8 cellular contexts compared by ENCODE assay signal in the genomic region with DNA sequence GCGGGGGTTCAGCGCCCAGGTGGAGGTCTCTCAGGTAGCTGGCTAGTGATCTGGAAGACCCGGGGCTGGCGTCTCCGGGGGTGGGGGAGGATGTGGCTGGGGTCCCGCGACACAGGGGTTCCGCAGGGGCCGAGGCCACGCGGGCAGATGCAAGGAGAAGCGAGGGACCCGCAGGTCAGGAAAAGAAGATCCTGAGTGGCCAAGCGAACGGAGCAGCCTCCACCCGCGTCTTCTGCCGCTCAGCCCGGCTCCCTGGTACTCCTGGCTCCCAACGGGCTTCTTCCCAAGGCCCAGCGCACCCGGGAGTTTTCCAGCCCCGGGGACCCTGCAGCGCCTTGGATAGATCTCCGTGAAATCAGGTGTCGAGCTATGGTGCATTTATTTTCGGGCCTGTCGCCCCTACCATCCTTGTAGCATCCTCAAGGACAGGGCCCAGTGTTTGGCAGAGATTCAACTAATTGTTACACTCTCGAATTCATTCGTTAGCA. TPM values are rescaled to one million over a fixed set of nuclear protein-coding genes. Genes with fewer than 3 reads are reported as not detected.
DNase-seq lines count a peak whose midpoint lies in the region; ATAC-seq and TF ChIP-seq lines count a peak whose summit lies in the region.

No MANE protein-coding gene starts in this region.

- H3K9me3 ChIP-seq in muscle layer of duodenum (ENCODE audit: control insufficient read depth in 1 of 2, low read length in 2 of 2) = no peaks in the 10 kb centered on the region

- H3K27me3 ChIP-seq in muscle layer of duodenum (ENCODE audit: low read depth, low read length) = no peaks in the 10 kb centered on the region

- TF ChIP-seq CTCF in GM20000 (IDR thresholded peaks at IDR 0.05; ENCODE audit: extremely low read depth, missing control alignments) = no peak

- no peak overlapping the region for H3K27ac ChIP-seq in muscle layer of duodenum (ENCODE audit: low read length)

- DNase-seq in activated CD4-positive, alpha-beta T cell treated with anti-CD3 and anti-CD28 coated beads, Interleukin-2, amount 10 ng/mL, durations not matched to agents 7 days and 5 days = no peak
- DNase-seq in activated CD4-positive, alpha-beta T cell treated with anti-CD3 and anti-CD28 coated beads, Interleukin-2, amount 50 U/mL, for 48 hours = no peak
- DNase-seq in NCI-H510A treated with DMSO at 0.1 percent for 48 hours (lab: John Stamatoyannopoulos, UW) = peak; percentile 43
- DNase-seq in dermis blood vessel endothelial cell = peak; percentile 23
- no peak for DNase-seq in GM20000 (ENCODE audit: low spot score)
- no peak for DNase-seq in mesenteric fat pad (ENCODE audit: low spot score)

- H3K27ac Mint-ChIP-seq in activated CD4-positive, alpha-beta T cell treated with anti-CD3 and anti-CD28 coated beads, Interleukin-2, amount 10 ng/mL, durations not matched to agents 7 days and 5 days = peak overlapping the region; percentile 38

- peak overlapping the region; percentile 73 for H3K4me3 Mint-ChIP-seq in activated CD4-positive, alpha-beta T cell treated with anti-CD3 and anti-CD28 coated beads, Interleukin-2, amount 10 ng/mL, durations not matched to agents 7 days and 5 days

- peaks cover 7 to 36% of the 10 kb centered on the region in 2 donors for H3K4me1 ChIP-seq in muscle layer of duodenum (ENCODE audit: control insufficient read depth in 1 of 2, insufficient read depth in 2 of 2, low read length in 2 of 2)

- peaks cover 2% of the 10 kb centered on the region for H3K36me3 Mint-ChIP-seq in activated CD4-positive, alpha-beta T cell treated with anti-CD3 and anti-CD28 coated beads, Interleukin-2, amount 10 ng/mL, durations not matched to agents 7 days and 5 days (ENCODE audit: low read depth)

- no peak for ATAC-seq in HG03521 (IDR thresholded peaks at IDR 0.05; ENCODE audit: unreplicated experiment)

- H3K4me1 Mint-ChIP-seq in activated CD4-positive, alpha-beta T cell treated with anti-CD3 and anti-CD28 coated beads, Interleukin-2, amount 10 ng/mL, durations not matched to agents 7 days and 5 days = peaks cover 40% of the 10 kb centered on the region

- CTCF ChIA-PET in activated CD4-positive, alpha-beta T cell treated with anti-CD3 and anti-CD28 coated beads, Interleukin-2, amount 10 ng/mL, durations not matched to agents 7 days and 5 days (lab: Charles Lee) = interaction anchor here (0.9 to 2.0 kb wide), 3 partner anchors 16 to 656 kb away, joined by 4 read pairs; no protein-coding TSS in a partner anchor

- H3K27me3 Mint-ChIP-seq in activated CD4-positive, alpha-beta T cell treated with anti-CD3 and anti-CD28 coated beads, Interleukin-2, amount 10 ng/mL, durations not matched to agents 7 days and 5 days = no peaks in the 10 kb centered on the region

- peak overlapping the region; percentile 14 to 82 for H3K4me3 ChIP-seq in muscle layer of duodenum (ENCODE audit: low read depth in 1 of 2, low read length in 2 of 2)

- POLR2A ChIA-PET in activated CD4-positive, alpha-beta T cell treated with anti-CD3 and anti-CD28 coated beads, Interleukin-2, amount 10 ng/mL, durations not matched to agents 7 days and 5 days (lab: Charles Lee) = interaction anchor here (0.6 to 1.0 kb wide), 2 partner anchors 73 to 199 kb away, joined by 6 to 7 read pairs; no protein-coding TSS in a partner anchor

- H3K9me3 Mint-ChIP-seq in activated CD4-positive, alpha-beta T cell treated with anti-CD3 and anti-CD28 coated beads, Interleukin-2, amount 10 ng/mL, durations not matched to agents 7 days and 5 days = no peaks in the 10 kb centered on the region

- no peaks in the 10 kb centered on the region for H3K36me3 ChIP-seq in muscle layer of duodenum (ENCODE audit: control insufficient read depth in 1 of 2, insufficient read depth in 2 of 2, low read length in 2 of 2)

RNA-seq across cellular contexts. Expression of a gene that starts 0.7 kb away (rescaled TPM):
- 10 to 100 TPM; 39.4 to 42.5 TPM for total RNA-seq in activated CD4-positive, alpha-beta T cell treated with anti-CD3 and anti-CD28 coated beads, Interleukin-2, amount 10 ng/mL, durations not matched to agents 7 days and 5 days
- 30.0 and 35.6 TPM in 2 replicates for total RNA-seq in dermis blood vessel endothelial cell
- total RNA-seq in mesenteric fat pad = 47.3 TPM

Comparison
In these comparisons a context has a peak if more than half of its experiments do, and no peak if none do; other contexts are left out.
1. DNase-seq: peak in NCI-H510A treated with DMSO at 0.1 percent for 48 hours (single experiment) and dermis blood vessel endothelial cell (single experiment); none in activated CD4-positive, alpha-beta T cell treated with anti-CD3 and anti-CD28 coated beads, Interleukin-2, amount 10 ng/mL, durations not matched to agents 7 days and 5 days (single experiment), activated CD4-positive, alpha-beta T cell treated with anti-CD3 and anti-CD28 coated beads, Interleukin-2, amount 50 U/mL, for 48 hours (0 of 2), GM20000 (single experiment) and mesenteric fat pad (single experiment).